30 cellular contexts compared by ENCODE assay signal in genomic region chr6:163951326-163951725, GRCh38.
"Had no signal": no experiment of that assay in that cellular context is flagged by ENCODE, and none has a peak within 500 bp of the region (broad histone marks: within the 10 kb centered on the region; RNA-seq: fewer than 3 reads in every experiment).

No MANE protein-coding gene starts in this region.

- H3K4me1 Mint-ChIP-seq: activated CD4-positive, alpha-beta memory T cell treated with anti-CD3 and anti-CD28 coated beads, Interleukin-2, amount 10 ng/mL, durations not matched to agents 7 days and 5 days; activated CD8-positive, alpha-beta memory T cell treated with anti-CD3 and anti-CD28 coated beads, Interleukin-2, amount 10 ng/mL, durations not matched to agents 7 days and 5 days; activated naive CD8-positive, alpha-beta T cell treated with anti-CD3 and anti-CD28 coated beads for 36 hours; activated T-helper 17 cell treated with anti-CD3 and anti-CD28 coated beads, Interleukin-2, amount 50 U/mL, for 72 hours had no signal

- DNase-seq: activated CD4-positive, alpha-beta memory T cell treated with anti-CD3 and anti-CD28 coated beads, Interleukin-2, amount 10 ng/mL, durations not matched to agents 7 days and 5 days; activated CD4-positive, alpha-beta T cell treated with anti-CD3 and anti-CD28 coated beads for 4 hours; activated CD4-positive, alpha-beta T cell treated with anti-CD3 and anti-CD28 coated beads, Interleukin-2, amount 50 U/mL, for 1 hour; activated CD8-positive, alpha-beta memory T cell treated with anti-CD3 and anti-CD28 coated beads for 24 hours; activated CD8-positive, alpha-beta memory T cell treated with anti-CD3 and anti-CD28 coated beads, Interleukin-2, amount 10 ng/mL, durations not matched to agents 7 days and 5 days; activated CD8-positive, alpha-beta memory T cell treated with anti-CD3 and anti-CD28 coated beads, Interleukin-2, amount 50 U/mL, for 48 hours; activated effector memory CD4-positive, alpha-beta T cell treated with anti-CD3 and anti-CD28 coated beads, Interleukin-2, amount 50 U/mL, for 16 hours; activated naive CD4-positive, alpha-beta T cell; activated naive CD4-positive, alpha-beta T cell treated with anti-CD3 and anti-CD28 coated beads, Interleukin-2, amount 50 U/mL, for 16 hours; activated naive CD8-positive, alpha-beta T cell treated with anti-CD3 and anti-CD28 coated beads for 36 hours; activated T-cell treated with anti-CD3 and anti-CD28 coated beads, Interleukin-2, amount 50 U/mL, for 72 hours; amniotic stem cell; IMR-90; NCI-H1092 treated with DMSO at 0.1 percent for 48 hours; NCI-H187; NCI-H2029 treated with DMSO at 0.1 percent for 48 hours; NCI-H345; NCI-H524 treated with DMSO at 0.1 percent for 48 hours; SHP77; SK-N-SH had no signal

- H3K27ac ChIP-seq: ascending aorta, SJSA1 had no signal

- H3K4me3 ChIP-seq: ascending aorta, K562, SJSA1 had no signal

- H3K27me3 Mint-ChIP-seq: brain had no signal

- FAIRE-seq: bronchial epithelial cell, K562, TTC549 had no signal

- H3K36me3 ChIP-seq: ascending aorta, SJSA1 had no signal

- H3K4me1 ChIP-seq: ascending aorta had no signal

- H3K4me3 Mint-ChIP-seq: activated CD4-positive, alpha-beta memory T cell treated with anti-CD3 and anti-CD28 coated beads, Interleukin-2, amount 10 ng/mL, durations not matched to agents 7 days and 5 days; activated CD8-positive, alpha-beta memory T cell treated with anti-CD3 and anti-CD28 coated beads, Interleukin-2, amount 10 ng/mL, durations not matched to agents 7 days and 5 days; activated naive CD8-positive, alpha-beta T cell treated with anti-CD3 and anti-CD28 coated beads for 36 hours; activated T-cell treated with anti-CD3 and anti-CD28 coated beads, Interleukin-2, amount 50 U/mL, for 72 hours; activated T-helper 17 cell treated with anti-CD3 and anti-CD28 coated beads, Interleukin-2, amount 50 U/mL, for 72 hours; T-helper 1 cell treated with Interleukin-12 subunit alpha and Interleukin-12 subunit beta and Interleukin-4 antibody, amounts not matched to agents 30 μg/mL and 1 μg/mL, for 36 hours; T-helper 2 cell treated with Interferon-gamma antibody and Interleukin-4, amounts not matched to agents 5 μg/mL and 100 μg/mL, for 36 hours; WTC11 had no signal

- H3K9ac ChIP-seq: SK-N-SH had no signal

- H3K4me2 ChIP-seq: SK-N-SH had no signal

- H3K9me3 Mint-ChIP-seq: activated CD4-positive, alpha-beta memory T cell treated with anti-CD3 and anti-CD28 coated beads, Interleukin-2, amount 10 ng/mL, durations not matched to agents 7 days and 5 days; activated naive CD8-positive, alpha-beta T cell treated with anti-CD3 and anti-CD28 coated beads for 36 hours; activated T-cell treated with anti-CD3 and anti-CD28 coated beads, Interleukin-2, amount 50 U/mL, for 72 hours; activated T-helper 17 cell treated with anti-CD3 and anti-CD28 coated beads, Interleukin-2, amount 50 U/mL, for 72 hours; T-helper 1 cell treated with Interleukin-12 subunit alpha and Interleukin-12 subunit beta and Interleukin-4 antibody, amounts not matched to agents 30 μg/mL and 1 μg/mL, for 36 hours; T-helper 2 cell treated with Interferon-gamma antibody and Interleukin-4, amounts not matched to agents 5 μg/mL and 100 μg/mL, for 36 hours; WTC11 had no signal

- H3K36me3 Mint-ChIP-seq: activated CD8-positive, alpha-beta memory T cell treated with anti-CD3 and anti-CD28 coated beads, Interleukin-2, amount 10 ng/mL, durations not matched to agents 7 days and 5 days; activated naive CD8-positive, alpha-beta T cell treated with anti-CD3 and anti-CD28 coated beads for 36 hours; WTC11 had no signal

- H3K9me3 ChIP-seq: ascending aorta, SJSA1, SK-N-SH had no signal

- H3K27me3 ChIP-seq: ascending aorta, SJSA1 had no signal

- H3K27ac Mint-ChIP-seq: activated CD4-positive, alpha-beta memory T cell treated with anti-CD3 and anti-CD28 coated beads, Interleukin-2, amount 10 ng/mL, durations not matched to agents 7 days and 5 days; activated CD8-positive, alpha-beta memory T cell treated with anti-CD3 and anti-CD28 coated beads, Interleukin-2, amount 10 ng/mL, durations not matched to agents 7 days and 5 days; activated naive CD8-positive, alpha-beta T cell treated with anti-CD3 and anti-CD28 coated beads for 36 hours; activated T-cell treated with anti-CD3 and anti-CD28 coated beads, Interleukin-2, amount 50 U/mL, for 72 hours; activated T-helper 17 cell treated with anti-CD3 and anti-CD28 coated beads, Interleukin-2, amount 50 U/mL, for 72 hours; T-helper 1 cell treated with Interleukin-12 subunit alpha and Interleukin-12 subunit beta and Interleukin-4 antibody, amounts not matched to agents 30 μg/mL and 1 μg/mL, for 36 hours; T-helper 2 cell treated with Interferon-gamma antibody and Interleukin-4, amounts not matched to agents 5 μg/mL and 100 μg/mL, for 36 hours; WTC11 had no signal
